In the genomic region with DNA sequence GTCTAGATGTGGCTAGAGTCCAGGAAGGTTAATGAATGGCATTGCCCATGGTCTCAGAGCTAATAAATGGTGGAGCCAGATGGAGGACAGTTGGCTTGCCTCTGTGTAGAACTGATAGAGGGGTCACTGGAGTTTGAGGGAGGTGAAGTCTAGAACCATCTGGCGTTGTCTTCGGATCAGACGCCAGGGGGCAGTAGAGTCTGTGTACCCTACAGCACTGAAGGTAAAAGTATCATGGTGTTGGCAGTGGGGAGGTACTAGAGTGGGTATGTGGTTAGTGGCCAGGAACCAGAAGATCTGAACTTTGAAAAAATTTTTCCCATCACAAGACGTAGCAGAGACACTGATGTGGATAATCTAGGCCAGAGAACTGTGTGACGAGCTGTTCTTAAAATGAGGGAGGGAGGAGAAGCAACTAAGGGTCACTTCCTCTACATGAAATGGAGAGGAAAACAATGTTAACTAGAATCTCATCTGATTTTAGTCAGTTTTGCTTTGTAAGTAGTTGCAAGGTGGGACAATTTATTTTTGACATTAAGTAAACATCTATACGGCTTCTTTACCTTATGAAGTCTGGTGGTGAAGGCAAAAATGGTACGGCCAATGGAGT, we compare ENCODE assay signal across 8 cellular contexts.
DNase-seq lines count a peak whose midpoint lies in the region; ATAC-seq lines count a peak whose summit lies in the region.

No MANE protein-coding gene starts in this region.

- H3K36me3 ChIP-seq in BLaER1, result no peaks in the 10 kb centered on the region
- H3K36me3 ChIP-seq in H7 (replicated peaks; ENCODE audit: control insufficient read depth, insufficient read depth, low read length), result no peaks in the 10 kb centered on the region

- H3K27me3 ChIP-seq in BLaER1 (no peaks in the 10 kb centered on the region), H7 (ENCODE audit: control insufficient read depth, insufficient read depth, low read length) (no peaks in the 10 kb centered on the region)

- ATAC-seq in GM21576 (IDR thresholded peaks at IDR 0.05; ENCODE audit: unreplicated experiment) (no peak), HG02840 (IDR thresholded peaks at IDR 0.05; ENCODE audit: low FRiP score, unreplicated experiment) (no peak)

- peaks cover 65% of the 10 kb centered on the region for H3K4me1 ChIP-seq in BLaER1

- peak overlapping the region; percentile 92; the same call in 1 of the 2 replicates for H3K4me2 ChIP-seq in BLaER1

- no peaks in the 10 kb centered on the region for H3K9me3 ChIP-seq in BLaER1

- no peaks in the 10 kb centered on the region for H4K20me1 ChIP-seq in BLaER1

- H3K4me3 ChIP-seq in BLaER1, result no peak overlapping the region
- H3K4me3 ChIP-seq in H7 (ENCODE audit: insufficient read depth, low read depth, low read length), result no peak overlapping the region

- DNase-seq in H7 (peak; percentile 51), islet precursor cell (peak; percentile 37), NCI-H774 (lab: John Stamatoyannopoulos, UW) (no peak), SIG-M5 (lab: John Stamatoyannopoulos, UW) (no peak)
- DNase-seq in activated CD4-positive, alpha-beta T cell treated with anti-CD3 and anti-CD28 coated beads, Interleukin-2, amount 50 U/mL, for 1 hour, result peak; percentile 27

- H3K9ac ChIP-seq in BLaER1, result no peak overlapping the region

- no peak overlapping the region for H3K27ac ChIP-seq in BLaER1

Comparison
In these comparisons a context has a peak if more than half of its experiments do, and no peak if none do; other contexts are left out.
1. DNase-seq: peak in H7 (single experiment), activated CD4-positive, alpha-beta T cell treated with anti-CD3 and anti-CD28 coated beads, Interleukin-2, amount 50 U/mL, for 1 hour (single experiment) and islet precursor cell (single experiment); none in NCI-H774 (single experiment) and SIG-M5 (single experiment).